29 cellular contexts compared by ENCODE assay signal in the genomic region with DNA sequence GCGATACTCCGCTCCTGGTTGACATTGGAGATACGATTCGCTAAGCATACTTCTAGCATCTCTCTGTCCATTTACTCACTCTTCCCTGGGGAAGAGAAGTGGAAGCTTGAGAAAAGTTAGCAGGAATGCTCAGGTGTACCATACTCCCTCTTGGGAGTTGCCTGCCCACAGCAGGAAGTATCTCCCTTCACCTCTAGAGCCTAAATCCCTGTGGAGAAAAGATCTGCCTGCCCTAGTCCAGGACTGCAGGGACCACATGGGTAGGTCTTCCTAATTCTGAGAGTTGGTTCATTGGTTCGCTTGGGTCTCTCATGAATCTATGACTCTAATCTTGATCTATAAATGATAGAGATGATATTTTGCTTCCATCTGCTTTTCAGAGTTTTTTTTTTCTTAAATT. TPM values are rescaled to one million over a fixed set of nuclear protein-coding genes. Genes with fewer than 3 reads are reported as not detected.
"Had no signal": no experiment of that assay in that cellular context is flagged by ENCODE, and none has a peak within 500 bp of the region (broad histone marks: within the 10 kb centered on the region; RNA-seq: fewer than 3 reads in every experiment).

No MANE protein-coding gene starts in this region.

- H3K27me3 Mint-ChIP-seq: activated naive CD8-positive, alpha-beta T cell; central memory CD8-positive, alpha-beta T cell; dendritic cell treated with granulocyte-macrophage colony-stimulating factor and Interleukin-4, amounts not matched to agents 40 ng/mL and 50 ng/mL, for 4 days; effector memory CD8-positive, alpha-beta T cell had no signal

- H3K36me3 Mint-ChIP-seq: activated naive CD8-positive, alpha-beta T cell had no signal

- H3K4me1 ChIP-seq: heart right ventricle had no signal

- H3K4me3 ChIP-seq: coronary artery, esophagus squamous epithelium, gastroesophageal sphincter, heart right ventricle had no signal

- H3K9me3 Mint-ChIP-seq: activated B cell treated with CpG ODN at 0.5 μM for 24 hours; activated CD8-positive, alpha-beta T cell treated with anti-CD3 and anti-CD28 coated beads for 36 hours; activated T-cell treated with anti-CD3 and anti-CD28 coated beads, Interleukin-2, amount 50 U/mL, for 4 hours; activated T-helper 17 cell treated with anti-CD3 and anti-CD28 coated beads, Interleukin-2, amount 50 U/mL, for 72 hours had no signal

- H3K27ac Mint-ChIP-seq: activated B cell treated with CpG ODN at 0.5 μM for 24 hours; activated CD8-positive, alpha-beta T cell treated with anti-CD3 and anti-CD28 coated beads for 36 hours; activated naive CD8-positive, alpha-beta T cell; activated T-helper 17 cell treated with anti-CD3 and anti-CD28 coated beads, Interleukin-2, amount 50 U/mL, for 72 hours; dendritic cell treated with granulocyte-macrophage colony-stimulating factor and Interleukin-4, amounts not matched to agents 40 ng/mL and 50 ng/mL, for 4 days; effector memory CD8-positive, alpha-beta T cell had no signal

- H3K27ac ChIP-seq: brain microvascular endothelial cell, coronary artery, epithelial cell of prostate, esophagus squamous epithelium, gastroesophageal sphincter, heart right ventricle had no signal

- DNase-seq: activated B cell treated with CpG ODN at 0.5 μM for 24 hours; activated CD4-positive, alpha-beta T cell treated with anti-CD3 and anti-CD28 coated beads for 48 hours; activated CD4-positive, alpha-beta T cell treated with anti-CD3 and anti-CD28 coated beads, Interleukin-2, amount 50 U/mL, for 1 hour; activated CD4-positive, alpha-beta T cell treated with anti-CD3 and anti-CD28 coated beads, Interleukin-2, amount 50 U/mL, for 48 hours; activated CD8-positive, alpha-beta memory T cell treated with anti-CD3 and anti-CD28 coated beads for 24 hours; activated CD8-positive, alpha-beta T cell treated with anti-CD3 and anti-CD28 coated beads for 36 hours; activated effector memory CD4-positive, alpha-beta T cell treated with Interleukin-2 at 50 U/mL for 16 hours; activated gamma-delta T cell treated with Interleukin-2 at 50 U/mL for 16 hours; activated naive CD4-positive, alpha-beta T cell treated with anti-CD3 and anti-CD28 coated beads, Interleukin-2, amount 50 U/mL, for 16 hours; activated naive CD4-positive, alpha-beta T cell treated with Interleukin-2 at 50 U/mL for 16 hours; activated T-cell treated with anti-CD3 and anti-CD28 coated beads, Interleukin-2, amount 50 U/mL, for 4 hours; amniotic stem cell; brain microvascular endothelial cell; effector CD4-positive, alpha-beta T cell; effector memory CD8-positive, alpha-beta T cell; esophagus squamous epithelium; foreskin melanocyte; heart right ventricle; T-helper 2 cell had no signal

- H3K4me3 Mint-ChIP-seq: activated B cell treated with CpG ODN at 0.5 μM for 24 hours; activated CD8-positive, alpha-beta T cell treated with anti-CD3 and anti-CD28 coated beads for 36 hours; activated naive CD8-positive, alpha-beta T cell; activated T-cell treated with anti-CD3 and anti-CD28 coated beads, Interleukin-2, amount 50 U/mL, for 4 hours; activated T-helper 17 cell treated with anti-CD3 and anti-CD28 coated beads, Interleukin-2, amount 50 U/mL, for 72 hours; central memory CD8-positive, alpha-beta T cell; dendritic cell treated with granulocyte-macrophage colony-stimulating factor and Interleukin-4, amounts not matched to agents 40 ng/mL and 50 ng/mL, for 4 days; effector memory CD8-positive, alpha-beta T cell had no signal

- ATAC-seq: activated CD4-positive, CD25-positive, alpha-beta regulatory T cell treated with anti-CD3 and anti-CD28 coated beads, Interleukin-2, amount 50 U/mL, for 24 hours; activated CD8-positive, alpha-beta T cell treated with anti-CD3 and anti-CD28 coated beads for 36 hours; activated T-cell treated with anti-CD3 and anti-CD28 coated beads, Interleukin-2, amount 50 U/mL, for 4 hours; activated T-helper 17 cell treated with anti-CD3 and anti-CD28 coated beads, Interleukin-2, amount 50 U/mL, for 72 hours; effector memory CD8-positive, alpha-beta T cell; gastroesophageal sphincter; heart right ventricle had no signal

- H3K9me3 ChIP-seq: esophagus squamous epithelium, gastroesophageal sphincter, heart right ventricle had no signal

- H3K27me3 ChIP-seq: brain microvascular endothelial cell, esophagus squamous epithelium, gastroesophageal sphincter, heart right ventricle had no signal

- H3K36me3 ChIP-seq: brain microvascular endothelial cell, esophagus squamous epithelium, gastroesophageal sphincter, heart right ventricle had no signal

- H3K4me1 Mint-ChIP-seq: activated T-helper 17 cell treated with anti-CD3 and anti-CD28 coated beads, Interleukin-2, amount 50 U/mL, for 72 hours; central memory CD8-positive, alpha-beta T cell had no signal

RNA-seq across cellular contexts. Expression of a gene that starts 26.3 kb away (rescaled TPM):
- total RNA-seq: activated CD8-positive, alpha-beta T cell treated with anti-CD3 and anti-CD28 coated beads for 36 hours; endothelial cell of umbilical vein; T-helper 1 cell treated with Interleukin-12 subunit alpha and Interleukin-12 subunit beta and Interleukin-4 antibody, amounts not matched to agents 30 ng/mL and 1 ng/mL, for 36 hours had no signal
